Comparison of ENCODE assay signal across 14 cellular contexts in the genomic region with DNA sequence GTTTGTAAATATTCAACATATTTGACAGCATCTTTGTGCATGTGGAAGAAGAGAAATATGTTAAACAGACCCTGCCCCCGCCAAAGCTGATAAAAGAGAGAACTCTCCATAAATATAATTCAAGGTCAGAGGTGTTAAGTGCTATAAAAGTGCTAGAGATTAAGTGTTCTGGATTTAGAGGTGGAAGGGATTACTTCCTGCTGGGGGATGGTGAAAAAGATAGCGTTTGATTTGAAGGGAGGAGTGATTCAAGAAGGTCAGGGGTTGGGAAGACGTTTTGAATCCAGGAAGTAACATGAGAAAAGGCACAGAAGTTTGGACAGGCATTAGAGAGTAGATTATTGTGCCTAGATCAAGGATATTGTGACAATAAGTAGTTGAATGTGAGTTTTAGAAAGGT.
"Had no signal": no experiment of that assay in that cellular context is flagged by ENCODE, and none has a peak within 500 bp of the region (broad histone marks: within the 10 kb centered on the region; RNA-seq: fewer than 3 reads in every experiment).

No MANE protein-coding gene starts in this region.

- H3K27ac Mint-ChIP-seq: natural killer cell treated with Interleukin-12 subunit alpha and Interleukin-12 subunit beta and Interleukin-15 and Interleukin-18, amount 100 ng/mL, for 72 hours had no signal

- H3K27ac ChIP-seq: esophagus squamous epithelium, foreskin keratinocyte, right atrium auricular region, sigmoid colon, skin epidermis, stomach had no signal

- H3K9me3 ChIP-seq: esophagus squamous epithelium, right atrium auricular region, sigmoid colon, stomach had no signal

- H3K4me1 ChIP-seq: esophagus squamous epithelium, foreskin keratinocyte, sigmoid colon, stomach had no signal

- H3K27me3 ChIP-seq: esophagus squamous epithelium, foreskin keratinocyte, right atrium auricular region, sigmoid colon, stomach had no signal

- H3K4me3 Mint-ChIP-seq: immature natural killer cell; natural killer cell treated with Interleukin-12 subunit alpha and Interleukin-12 subunit beta and Interleukin-15 and Interleukin-18, amount 100 ng/mL, for 72 hours had no signal

- DNase-seq: cerebellar nuclear complex; dermis blood vessel endothelial cell; esophagus squamous epithelium; foreskin keratinocyte; immature natural killer cell; mammary epithelial cell; sigmoid colon; stimulated activated CD4-positive, alpha-beta T cell treated with anti-CD3 and anti-CD28 coated beads, Interleukin-12 subunit alpha, Interleukin-12 subunit beta, amount 100 ng/mL, for 4 hours; stimulated activated naive CD4-positive, alpha-beta T cell; stomach; trophoblast cell had no signal

- H3K4me3 ChIP-seq: esophagus squamous epithelium, right atrium auricular region, sigmoid colon, skin epidermis, stomach had no signal

- H3K36me3 Mint-ChIP-seq: natural killer cell treated with Interleukin-12 subunit alpha and Interleukin-12 subunit beta and Interleukin-15 and Interleukin-18, amount 100 ng/mL, for 72 hours had no signal

- H3K4me1 Mint-ChIP-seq: immature natural killer cell had no signal

- H3K27me3 Mint-ChIP-seq: natural killer cell treated with Interleukin-12 subunit alpha and Interleukin-12 subunit beta and Interleukin-15 and Interleukin-18, amount 100 ng/mL, for 72 hours had no signal

- H3K9me3 Mint-ChIP-seq: immature natural killer cell; natural killer cell treated with Interleukin-12 subunit alpha and Interleukin-12 subunit beta and Interleukin-15 and Interleukin-18, amount 100 ng/mL, for 72 hours had no signal
